Comparison of ENCODE assay signal across 23 cellular contexts in genomic region chr12:32902287-32902996, GRCh38. TPM values are rescaled to one million over a fixed set of nuclear protein-coding genes. Genes with fewer than 3 reads are reported as not detected.
DNase-seq lines count a peak whose midpoint lies in the region; ATAC-seq and TF ChIP-seq lines count a peak whose summit lies in the region.
"Had no signal": no experiment of that assay in that cellular context is flagged by ENCODE, and none has a peak within 500 bp of the region (broad histone marks: within the 10 kb centered on the region; RNA-seq: fewer than 3 reads in every experiment).

No MANE protein-coding gene starts in this region.

- no peak overlapping the region for H3K4me3 ChIP-seq in GM12865 (ENCODE audit: low read depth, low read length)
- no peak overlapping the region for H3K4me3 ChIP-seq in KMS-11 (IDR thresholded peaks at IDR 0.05; ENCODE audit: insufficient read depth, low read depth, low read length)
- H3K4me3 ChIP-seq: adrenal gland, mucosa of descending colon, SJCRH30 had no signal

- no peak overlapping the region for H3K27ac Mint-ChIP-seq in activated naive CD8-positive, alpha-beta T cell treated with anti-CD3 and anti-CD28 coated beads, Interleukin-2, amount 50 U/mL, for 24 hours
- H3K27ac Mint-ChIP-seq: activated CD8-positive, alpha-beta memory T cell treated with anti-CD3 and anti-CD28 coated beads, Interleukin-2, amount 10 ng/mL, durations not matched to agents 7 days and 5 days; effector memory CD8-positive, alpha-beta T cell; stimulated activated naive CD8-positive, alpha-beta T cell treated with anti-CD3 and anti-CD28 coated beads, Interleukin-15, Interleukin-2, amounts not matched to agents 100 ng/mL and 50 ng/mL, for 24 hours had no signal

- in situ Hi-C loops in GM13977 (cut with MboI; ENCODE audit: low pct_unique_long_range_greater_than_20kb, low sequenced_read_pairs, unreplicated experiment) = loop anchor here (25.0 kb wide), 1 partner anchor 140 kb away; the partner anchor contains the start of gene YARS2

- no peaks in the 10 kb centered on the region for H4K20me1 ChIP-seq in KMS-11 (ENCODE audit: insufficient read depth)

- DNase-seq in GM12865 (ENCODE audit: low read depth) (peak; percentile 42), foreskin keratinocyte (peak in 1 of 2 donors; percentile 42), NCI-H748 (lab: John Stamatoyannopoulos, UW; ENCODE audit: unreplicated experiment) (no peak), GM13977 (ENCODE audit: low spot score) (no peak)
- no peak for DNase-seq in activated naive CD8-positive, alpha-beta T cell treated with anti-CD3 and anti-CD28 coated beads, Interleukin-2, amount 50 U/mL, for 24 hours
- DNase-seq: activated CD8-positive, alpha-beta memory T cell treated with anti-CD3 and anti-CD28 coated beads, Interleukin-2, amount 10 ng/mL, durations not matched to agents 7 days and 5 days; adrenal gland; central memory CD4-positive, alpha-beta T cell; DMS153; effector memory CD8-positive, alpha-beta T cell; GOT3; left colon; mucosa of descending colon; NCI-H1694; NCI-H446 treated with DMSO at 0.1 percent for 48 hours; right cardiac atrium; SJCRH30 had no signal

- H3K27me3 ChIP-seq in KMS-11 (ENCODE audit: insufficient read depth, low read depth) (no peaks in the 10 kb centered on the region), foreskin keratinocyte (no peaks in the 10 kb centered on the region)
- H3K27me3 ChIP-seq: adrenal gland, neutrophil had no signal

- H2AFZ ChIP-seq in KMS-11 (ENCODE audit: low read depth) = no peak overlapping the region

- no peaks in the 10 kb centered on the region for H3K4me1 Mint-ChIP-seq in activated naive CD8-positive, alpha-beta T cell treated with anti-CD3 and anti-CD28 coated beads, Interleukin-2, amount 50 U/mL, for 24 hours

- H3K27ac ChIP-seq in KMS-11 (peak overlapping the region; percentile 15; the same call in 1 of the 2 replicates), foreskin keratinocyte (no peak overlapping the region)
- H3K27ac ChIP-seq: adrenal gland, C4-2B, neutrophil, SJCRH30 had no signal

- peak; percentile 26 for ATAC-seq in GM19468 (IDR thresholded peaks at IDR 0.05; ENCODE audit: extremely low read depth, unreplicated experiment)
- ATAC-seq in foreskin keratinocyte = peak; percentile 62
- ATAC-seq in HG02852 (IDR thresholded peaks at IDR 0.05; ENCODE audit: unreplicated experiment) = no peak
- no peak for ATAC-seq in activated naive CD8-positive, alpha-beta T cell treated with anti-CD3 and anti-CD28 coated beads, Interleukin-2, amount 50 U/mL, for 24 hours
- ATAC-seq: activated CD8-positive, alpha-beta memory T cell treated with anti-CD3 and anti-CD28 coated beads, Interleukin-2, amount 10 ng/mL, durations not matched to agents 7 days and 5 days; effector memory CD8-positive, alpha-beta T cell; left colon; mucosa of descending colon; right cardiac atrium had no signal

- TF ChIP-seq CTCF in GM12865 (IDR thresholded peaks at IDR 0.05; ENCODE audit: insufficient read depth, low read depth, low read length, missing control alignments) = no peak
- TF ChIP-seq CTCF in KMS-11 (conservative IDR thresholded peaks at IDR 0.05; ENCODE audit: low read depth, low read length) = no peak
- no peak for TF ChIP-seq CTCF in foreskin keratinocyte (conservative IDR thresholded peaks at IDR 0.05)
- TF ChIP-seq CTCF in GM13977 (IDR thresholded peaks at IDR 0.05; ENCODE audit: extremely low read depth, insufficient read depth, missing control alignments) = no peak

- no peaks in the 10 kb centered on the region for H3K79me2 ChIP-seq in KMS-11 (ENCODE audit: insufficient read depth, low read depth)

- H3K9me3 Mint-ChIP-seq in activated naive CD8-positive, alpha-beta T cell treated with anti-CD3 and anti-CD28 coated beads, Interleukin-2, amount 50 U/mL, for 24 hours = no peaks in the 10 kb centered on the region
- H3K9me3 Mint-ChIP-seq: stimulated activated naive CD8-positive, alpha-beta T cell treated with anti-CD3 and anti-CD28 coated beads, Interleukin-15, Interleukin-2, amounts not matched to agents 100 ng/mL and 50 ng/mL, for 24 hours had no signal

- H3K4me1 ChIP-seq in KMS-11 (ENCODE audit: low read depth, poor library complexity, severe bottlenecking) (peaks cover 96% of the 10 kb centered on the region), foreskin keratinocyte (peaks cover 28% of the 10 kb centered on the region)
- H3K4me1 ChIP-seq: adrenal gland, SJCRH30 had no signal

- no peaks in the 10 kb centered on the region for H3K36me3 Mint-ChIP-seq in activated naive CD8-positive, alpha-beta T cell treated with anti-CD3 and anti-CD28 coated beads, Interleukin-2, amount 50 U/mL, for 24 hours (ENCODE audit: low read depth)
- H3K36me3 Mint-ChIP-seq: activated CD8-positive, alpha-beta memory T cell treated with anti-CD3 and anti-CD28 coated beads, Interleukin-2, amount 10 ng/mL, durations not matched to agents 7 days and 5 days had no signal

- peaks cover 26% of the 10 kb centered on the region for H3K27me3 Mint-ChIP-seq in activated naive CD8-positive, alpha-beta T cell treated with anti-CD3 and anti-CD28 coated beads, Interleukin-2, amount 50 U/mL, for 24 hours

- H3K9ac ChIP-seq in KMS-11 = 0 out of 2 replicates have a peak overlapping the region, but pooled peaks have one; percentile 0

- H3K36me3 ChIP-seq in KMS-11 (ENCODE audit: insufficient read depth) = no peaks in the 10 kb centered on the region
- H3K36me3 ChIP-seq: adrenal gland, neutrophil, SJCRH30 had no signal

- H3K4me2 ChIP-seq in KMS-11 = peak overlapping the region; percentile 73

- H3K4me3 Mint-ChIP-seq in activated naive CD8-positive, alpha-beta T cell treated with anti-CD3 and anti-CD28 coated beads, Interleukin-2, amount 50 U/mL, for 24 hours = no peak overlapping the region
- H3K4me3 Mint-ChIP-seq: activated CD8-positive, alpha-beta memory T cell treated with anti-CD3 and anti-CD28 coated beads, Interleukin-2, amount 10 ng/mL, durations not matched to agents 7 days and 5 days; effector memory CD8-positive, alpha-beta T cell; stimulated activated naive CD8-positive, alpha-beta T cell treated with anti-CD3 and anti-CD28 coated beads, Interleukin-15, Interleukin-2, amounts not matched to agents 100 ng/mL and 50 ng/mL, for 24 hours had no signal

RNA-seq across cellular contexts. Expression of gene PKP2, which starts 5.9 kb away (rescaled TPM):
- 76.0 and 84.4 TPM in 2 replicates for total RNA-seq in foreskin keratinocyte
- 19.6 and 26.5 TPM in 2 replicates for polyA plus RNA-seq in foreskin keratinocyte
- total RNA-seq: activated CD8-positive, alpha-beta memory T cell treated with anti-CD3 and anti-CD28 coated beads, Interleukin-2, amount 10 ng/mL, durations not matched to agents 7 days and 5 days had no signal

Comparison
In these comparisons a context has a peak if more than half of its experiments do, and no peak if none do; other contexts are left out.
1. ATAC-seq: peak in GM19468 (single experiment) and foreskin keratinocyte (single experiment); none in HG02852 (single experiment) and activated naive CD8-positive, alpha-beta T cell treated with anti-CD3 and anti-CD28 coated beads, Interleukin-2, amount 50 U/mL, for 24 hours (single experiment).